Comparison of ENCODE assay signal across 1 cellular context in the genomic region with DNA sequence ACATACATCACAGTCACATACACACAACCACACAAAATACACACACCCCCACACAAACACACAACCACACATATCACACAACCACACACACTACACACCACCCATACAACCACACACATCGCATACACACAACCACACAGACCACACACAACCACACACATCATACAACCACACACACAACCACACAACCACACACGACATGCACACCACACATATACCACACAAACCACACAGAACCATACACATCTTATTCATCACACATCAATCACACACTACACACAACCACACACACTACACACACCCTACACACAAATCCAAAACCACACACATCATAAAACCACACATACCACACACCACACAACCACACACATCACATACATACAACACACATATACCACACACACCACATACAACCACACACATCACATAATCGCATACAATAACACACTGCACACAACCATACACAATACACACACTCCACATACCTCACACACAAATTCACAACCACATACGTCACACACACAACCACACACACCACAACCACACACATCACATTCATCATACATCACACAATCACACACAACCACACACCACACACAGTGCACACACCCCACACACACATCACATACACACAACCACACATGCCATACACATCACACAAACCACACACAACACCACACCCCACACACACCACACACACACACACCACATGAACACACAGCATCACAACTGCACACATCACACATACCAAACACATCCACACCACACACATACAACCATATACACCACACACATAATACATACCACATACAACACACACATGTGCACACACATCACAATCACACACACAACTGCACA.
TF ChIP-seq lines count a peak whose summit lies in the region.

No MANE protein-coding gene starts in this region.

TF ChIP-seq in K562, 482 proteins besides CTCF, POLR2A, EP300 and RAD21 (continued from another document and continues in another):
- TF ChIP-seq, protein P1, sequence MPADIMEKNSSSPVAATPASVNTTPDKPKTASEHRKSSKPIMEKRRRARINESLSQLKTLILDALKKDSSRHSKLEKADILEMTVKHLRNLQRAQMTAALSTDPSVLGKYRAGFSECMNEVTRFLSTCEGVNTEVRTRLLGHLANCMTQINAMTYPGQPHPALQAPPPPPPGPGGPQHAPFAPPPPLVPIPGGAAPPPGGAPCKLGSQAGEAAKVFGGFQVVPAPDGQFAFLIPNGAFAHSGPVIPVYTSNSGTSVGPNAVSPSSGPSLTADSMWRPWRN (IDR thresholded peaks at IDR 0.05; ENCODE audit: low read depth), result no peak
- TF ChIP-seq, protein P2, sequence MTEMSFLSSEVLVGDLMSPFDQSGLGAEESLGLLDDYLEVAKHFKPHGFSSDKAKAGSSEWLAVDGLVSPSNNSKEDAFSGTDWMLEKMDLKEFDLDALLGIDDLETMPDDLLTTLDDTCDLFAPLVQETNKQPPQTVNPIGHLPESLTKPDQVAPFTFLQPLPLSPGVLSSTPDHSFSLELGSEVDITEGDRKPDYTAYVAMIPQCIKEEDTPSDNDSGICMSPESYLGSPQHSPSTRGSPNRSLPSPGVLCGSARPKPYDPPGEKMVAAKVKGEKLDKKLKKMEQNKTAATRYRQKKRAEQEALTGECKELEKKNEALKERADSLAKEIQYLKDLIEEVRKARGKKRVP (CRISPR knock-in tag; IDR thresholded peaks at IDR 0.05), result no peak
- TF ChIP-seq, protein P3, sequence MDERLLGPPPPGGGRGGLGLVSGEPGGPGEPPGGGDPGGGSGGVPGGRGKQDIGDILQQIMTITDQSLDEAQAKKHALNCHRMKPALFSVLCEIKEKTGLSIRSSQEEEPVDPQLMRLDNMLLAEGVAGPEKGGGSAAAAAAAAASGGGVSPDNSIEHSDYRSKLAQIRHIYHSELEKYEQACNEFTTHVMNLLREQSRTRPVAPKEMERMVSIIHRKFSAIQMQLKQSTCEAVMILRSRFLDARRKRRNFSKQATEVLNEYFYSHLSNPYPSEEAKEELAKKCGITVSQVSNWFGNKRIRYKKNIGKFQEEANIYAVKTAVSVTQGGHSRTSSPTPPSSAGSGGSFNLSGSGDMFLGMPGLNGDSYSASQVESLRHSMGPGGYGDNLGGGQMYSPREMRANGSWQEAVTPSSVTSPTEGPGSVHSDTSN (CRISPR knock-in tag; IDR thresholded peaks at IDR 0.05; ENCODE audit: low read depth), result no peak
- TF ChIP-seq, protein P3 (tag; conservative IDR thresholded peaks at IDR 0.05; ENCODE audit: low read depth), result no peak
- TF ChIP-seq ZNF507 (tag; conservative IDR thresholded peaks at IDR 0.05), result no peak
- TF ChIP-seq XRCC4 (IDR thresholded peaks at IDR 0.05; ENCODE audit: extremely low read depth, insufficient read depth, insufficient read length), result no peak
- TF ChIP-seq HDAC8 (tag; IDR thresholded peaks at IDR 0.05), result no peak
- TF ChIP-seq GTF2F1 (IDR thresholded peaks at IDR 0.05; ENCODE audit: low read depth, low read length), result no peak
- TF ChIP-seq TBP (optimal IDR thresholded peaks at IDR 0.05; ENCODE audit: low read depth, low read length), result no peak
- peak; percentile 39 for TF ChIP-seq NR2C1 (IDR thresholded peaks at IDR 0.05)
- no peak for TF ChIP-seq NR2C1 (tag; IDR thresholded peaks at IDR 0.05)
- TF ChIP-seq SMAD1 (IDR thresholded peaks at IDR 0.05; ENCODE audit: low read depth, low read length, partially characterized antibody), result no peak
- TF ChIP-seq, protein P4, sequence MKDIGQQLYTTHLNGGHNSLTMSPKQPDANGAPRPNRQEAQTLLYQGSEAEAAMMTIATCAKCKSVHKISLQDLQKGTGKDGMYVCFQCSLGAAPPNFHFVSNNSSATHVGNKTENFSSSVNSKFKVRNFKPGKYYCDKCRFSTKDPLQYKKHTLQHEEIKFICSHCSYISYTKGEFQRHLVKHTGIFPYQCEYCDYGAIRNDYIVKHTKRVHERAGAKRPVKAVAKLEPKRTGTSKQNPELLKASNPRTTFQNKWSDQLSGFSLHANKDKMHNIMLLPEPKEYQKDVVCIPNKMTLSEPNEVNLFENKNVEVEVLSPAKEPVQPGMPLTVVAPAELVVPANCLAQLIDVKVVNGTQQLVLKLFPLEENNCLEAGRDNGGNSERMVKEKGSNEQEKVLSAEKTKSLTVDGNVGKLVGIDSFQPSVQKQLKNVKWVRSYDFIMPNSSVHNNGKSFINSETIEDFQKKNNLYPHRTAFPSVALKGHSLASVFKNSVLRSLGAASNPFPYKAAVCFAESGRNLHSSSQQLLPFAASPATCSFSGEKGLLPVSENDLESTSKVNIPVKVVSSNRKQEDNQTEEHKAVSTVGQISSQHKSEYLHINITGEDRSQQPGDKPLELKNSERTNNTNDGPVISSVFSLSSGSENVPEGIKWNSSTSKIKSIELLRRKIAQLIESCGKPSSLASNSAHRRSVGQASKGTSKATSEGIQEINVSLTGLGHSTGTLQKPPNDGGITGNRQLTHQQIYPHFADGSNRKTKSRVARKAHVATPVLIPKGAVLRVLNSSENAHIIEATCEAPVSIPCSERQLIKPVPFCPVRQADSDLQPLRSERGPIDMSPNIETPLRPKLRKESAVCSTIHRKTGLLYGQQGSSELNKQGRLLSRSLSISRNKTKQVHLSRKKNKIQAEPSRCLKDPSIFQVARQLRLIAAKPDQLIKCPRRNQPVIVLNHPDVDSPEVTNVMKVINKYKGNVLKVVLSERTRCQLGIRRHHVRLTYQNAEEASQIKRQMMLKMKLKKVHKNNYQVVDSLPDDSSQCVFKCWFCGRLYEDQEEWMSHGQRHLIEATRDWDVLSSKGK (CRISPR knock-in tag; IDR thresholded peaks at IDR 0.05), result no peak
- TF ChIP-seq BRCA1 (IDR thresholded peaks at IDR 0.05), result no peak
- TF ChIP-seq BRCA1 (CRISPR knock-in tag; IDR thresholded peaks at IDR 0.05), result 0 out of 2 replicates have a peak, but pooled peaks have one; percentile 9
- TF ChIP-seq ZNF253 (CRISPR knock-in tag; conservative IDR thresholded peaks at IDR 0.05), result no peak
- TF ChIP-seq ARHGAP35 (IDR thresholded peaks at IDR 0.05; ENCODE audit: partially characterized antibody), result peak; percentile 88
- peak; percentile 48; the same call in 1 of the 2 replicates for TF ChIP-seq IRF2 (CRISPR knock-in tag; IDR thresholded peaks at IDR 0.05)
- TF ChIP-seq NCOA4 (IDR thresholded peaks at IDR 0.05; ENCODE audit: partially characterized antibody), result peak; percentile 92
- TF ChIP-seq ZNF699 (CRISPR knock-in tag; IDR thresholded peaks at IDR 0.05; ENCODE audit: insufficient replicate concordance), result no peak
- 0 out of 2 replicates have a peak, but pooled peaks have one; percentile 64 for TF ChIP-seq NR3C1 (CRISPR knock-in tag; IDR thresholded peaks at IDR 0.05)
- peak in 1 of 2 experiments; percentile 70; a peak in 1 of 3 replicates for TF ChIP-seq CBX3 (IDR thresholded peaks at IDR 0.05; ENCODE audit: borderline replicate concordance in 1 of 2, low read length in 2 of 2)
- TF ChIP-seq HDAC3 (IDR thresholded peaks at IDR 0.05; ENCODE audit: borderline replicate concordance, partially characterized antibody), result no peak
- TF ChIP-seq ZNF778 (CRISPR knock-in tag; IDR thresholded peaks at IDR 0.05), result no peak
- no peak for TF ChIP-seq RNF2 (IDR thresholded peaks at IDR 0.05)
- no peak for TF ChIP-seq CBX2 (IDR thresholded peaks at IDR 0.05; ENCODE audit: insufficient read depth, low read length, poor library complexity, severe bottlenecking)
- TF ChIP-seq, protein P5, sequence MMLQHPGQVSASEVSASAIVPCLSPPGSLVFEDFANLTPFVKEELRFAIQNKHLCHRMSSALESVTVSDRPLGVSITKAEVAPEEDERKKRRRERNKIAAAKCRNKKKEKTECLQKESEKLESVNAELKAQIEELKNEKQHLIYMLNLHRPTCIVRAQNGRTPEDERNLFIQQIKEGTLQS (IDR thresholded peaks at IDR 0.05), result no peak
- TF ChIP-seq, protein P5 (CRISPR knock-in tag; conservative IDR thresholded peaks at IDR 0.05), result no peak
- no peak for TF ChIP-seq SP1 (CRISPR knock-in tag; IDR thresholded peaks at IDR 0.05)
- TF ChIP-seq HMGN3 (IDR thresholded peaks at IDR 0.05; ENCODE audit: borderline replicate concordance, extremely low read depth, insufficient read length, low read depth, low read length), result no peak
- TF ChIP-seq NELFE (IDR thresholded peaks at IDR 0.05; ENCODE audit: insufficient read depth, insufficient read length), result no peak
- TF ChIP-seq, protein P6, sequence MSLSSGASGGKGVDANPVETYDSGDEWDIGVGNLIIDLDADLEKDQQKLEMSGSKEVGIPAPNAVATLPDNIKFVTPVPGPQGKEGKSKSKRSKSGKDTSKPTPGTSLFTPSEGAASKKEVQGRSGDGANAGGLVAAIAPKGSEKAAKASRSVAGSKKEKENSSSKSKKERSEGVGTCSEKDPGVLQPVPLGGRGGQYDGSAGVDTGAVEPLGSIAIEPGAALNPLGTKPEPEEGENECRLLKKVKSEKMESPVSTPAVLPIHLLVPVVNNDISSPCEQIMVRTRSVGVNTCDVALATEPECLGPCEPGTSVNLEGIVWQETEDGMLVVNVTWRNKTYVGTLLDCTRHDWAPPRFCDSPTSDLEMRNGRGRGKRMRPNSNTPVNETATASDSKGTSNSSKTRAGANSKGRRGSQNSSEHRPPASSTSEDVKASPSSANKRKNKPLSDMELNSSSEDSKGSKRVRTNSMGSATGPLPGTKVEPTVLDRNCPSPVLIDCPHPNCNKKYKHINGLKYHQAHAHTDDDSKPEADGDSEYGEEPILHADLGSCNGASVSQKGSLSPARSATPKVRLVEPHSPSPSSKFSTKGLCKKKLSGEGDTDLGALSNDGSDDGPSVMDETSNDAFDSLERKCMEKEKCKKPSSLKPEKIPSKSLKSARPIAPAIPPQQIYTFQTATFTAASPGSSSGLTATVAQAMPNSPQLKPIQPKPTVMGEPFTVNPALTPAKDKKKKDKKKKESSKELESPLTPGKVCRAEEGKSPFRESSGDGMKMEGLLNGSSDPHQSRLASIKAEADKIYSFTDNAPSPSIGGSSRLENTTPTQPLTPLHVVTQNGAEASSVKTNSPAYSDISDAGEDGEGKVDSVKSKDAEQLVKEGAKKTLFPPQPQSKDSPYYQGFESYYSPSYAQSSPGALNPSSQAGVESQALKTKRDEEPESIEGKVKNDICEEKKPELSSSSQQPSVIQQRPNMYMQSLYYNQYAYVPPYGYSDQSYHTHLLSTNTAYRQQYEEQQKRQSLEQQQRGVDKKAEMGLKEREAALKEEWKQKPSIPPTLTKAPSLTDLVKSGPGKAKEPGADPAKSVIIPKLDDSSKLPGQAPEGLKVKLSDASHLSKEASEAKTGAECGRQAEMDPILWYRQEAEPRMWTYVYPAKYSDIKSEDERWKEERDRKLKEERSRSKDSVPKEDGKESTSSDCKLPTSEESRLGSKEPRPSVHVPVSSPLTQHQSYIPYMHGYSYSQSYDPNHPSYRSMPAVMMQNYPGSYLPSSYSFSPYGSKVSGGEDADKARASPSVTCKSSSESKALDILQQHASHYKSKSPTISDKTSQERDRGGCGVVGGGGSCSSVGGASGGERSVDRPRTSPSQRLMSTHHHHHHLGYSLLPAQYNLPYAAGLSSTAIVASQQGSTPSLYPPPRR (CRISPR knock-in tag; IDR thresholded peaks at IDR 0.05; ENCODE audit: borderline replicate concordance), result no peak
- no peak for TF ChIP-seq FOS (IDR thresholded peaks at IDR 0.05; ENCODE audit: extremely low read depth, insufficient read length)
- no peak for TF ChIP-seq FOXA3 (CRISPR knock-in tag; conservative IDR thresholded peaks at IDR 0.05 in 1 of 2, IDR thresholded peaks at IDR 0.05 in 1 of 2)
- TF ChIP-seq, protein P7, sequence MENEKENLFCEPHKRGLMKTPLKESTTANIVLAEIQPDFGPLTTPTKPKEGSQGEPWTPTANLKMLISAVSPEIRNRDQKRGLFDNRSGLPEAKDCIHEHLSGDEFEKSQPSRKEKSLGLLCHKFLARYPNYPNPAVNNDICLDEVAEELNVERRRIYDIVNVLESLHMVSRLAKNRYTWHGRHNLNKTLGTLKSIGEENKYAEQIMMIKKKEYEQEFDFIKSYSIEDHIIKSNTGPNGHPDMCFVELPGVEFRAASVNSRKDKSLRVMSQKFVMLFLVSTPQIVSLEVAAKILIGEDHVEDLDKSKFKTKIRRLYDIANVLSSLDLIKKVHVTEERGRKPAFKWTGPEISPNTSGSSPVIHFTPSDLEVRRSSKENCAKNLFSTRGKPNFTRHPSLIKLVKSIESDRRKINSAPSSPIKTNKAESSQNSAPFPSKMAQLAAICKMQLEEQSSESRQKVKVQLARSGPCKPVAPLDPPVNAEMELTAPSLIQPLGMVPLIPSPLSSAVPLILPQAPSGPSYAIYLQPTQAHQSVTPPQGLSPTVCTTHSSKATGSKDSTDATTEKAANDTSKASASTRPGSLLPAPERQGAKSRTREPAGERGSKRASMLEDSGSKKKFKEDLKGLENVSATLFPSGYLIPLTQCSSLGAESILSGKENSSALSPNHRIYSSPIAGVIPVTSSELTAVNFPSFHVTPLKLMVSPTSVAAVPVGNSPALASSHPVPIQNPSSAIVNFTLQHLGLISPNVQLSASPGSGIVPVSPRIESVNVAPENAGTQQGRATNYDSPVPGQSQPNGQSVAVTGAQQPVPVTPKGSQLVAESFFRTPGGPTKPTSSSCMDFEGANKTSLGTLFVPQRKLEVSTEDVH (IDR thresholded peaks at IDR 0.05; ENCODE audit: low read depth, partially characterized antibody), result no peak
- TF ChIP-seq, protein P8, sequence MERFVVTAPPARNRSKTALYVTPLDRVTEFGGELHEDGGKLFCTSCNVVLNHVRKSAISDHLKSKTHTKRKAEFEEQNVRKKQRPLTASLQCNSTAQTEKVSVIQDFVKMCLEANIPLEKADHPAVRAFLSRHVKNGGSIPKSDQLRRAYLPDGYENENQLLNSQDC (CRISPR knock-in tag; IDR thresholded peaks at IDR 0.05), result no peak
- TF ChIP-seq SAP30 (IDR thresholded peaks at IDR 0.05; ENCODE audit: borderline replicate concordance, insufficient read depth, low read depth, low read length, poor library complexity, severe bottlenecking), result no peak
- TF ChIP-seq ZNF41 (CRISPR knock-in tag; conservative IDR thresholded peaks at IDR 0.05), result no peak
